ENCODE assay signal across 14 cellular contexts in the genomic region with DNA sequence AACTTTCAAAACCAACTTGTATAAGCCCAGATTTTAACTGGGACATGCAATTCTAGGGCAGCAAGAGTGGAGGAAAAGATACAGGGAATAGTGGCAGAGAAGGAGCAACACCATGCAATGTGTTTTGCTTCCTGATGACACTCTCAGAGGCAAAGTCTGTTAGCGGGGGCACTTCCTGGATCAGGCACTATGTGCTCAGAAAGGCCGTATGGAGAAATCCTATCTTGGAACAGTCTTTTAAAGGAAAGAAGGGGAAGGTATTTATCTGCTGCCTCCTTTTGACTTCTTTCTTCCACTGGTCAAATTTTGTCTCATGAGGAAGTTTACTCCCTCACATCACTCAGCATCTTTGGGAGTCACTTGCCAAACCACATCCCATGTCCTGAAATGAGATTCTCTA.
DNase-seq lines count a peak whose midpoint lies in the region; ATAC-seq and TF ChIP-seq lines count a peak whose summit lies in the region.
"Had no signal": no experiment of that assay in that cellular context is flagged by ENCODE, and none has a peak within 500 bp of the region (broad histone marks: within the 10 kb centered on the region; RNA-seq: fewer than 3 reads in every experiment).

No MANE protein-coding gene starts in this region.

- H3K9ac ChIP-seq in DND-41 (ENCODE audit: low read depth, low read length) = no peak overlapping the region
- no peak overlapping the region for H3K9ac ChIP-seq in OCI-LY3 (ENCODE audit: low read length)
- H3K9ac ChIP-seq in fibroblast of lung (ENCODE audit: insufficient read depth, low read length) = no peak overlapping the region

- no peak overlapping the region for H3K27ac ChIP-seq in DND-41 (ENCODE audit: low read length)
- H3K27ac ChIP-seq in OCI-LY3 (ENCODE audit: low read length) = peak overlapping the region; percentile 43; the same call in 1 of the 2 replicates
- H3K27ac ChIP-seq in fibroblast of lung (ENCODE audit: insufficient read depth, low read length) = no peak overlapping the region
- H3K27ac ChIP-seq: foreskin keratinocyte, SK-N-MC had no signal

- H3K9me3 Mint-ChIP-seq in T-cell = no peaks in the 10 kb centered on the region
- H3K9me3 Mint-ChIP-seq: CD4-positive, alpha-beta memory T cell had no signal

- H2AFZ ChIP-seq in DND-41 (ENCODE audit: low read depth, low read length) = no peak overlapping the region
- H2AFZ ChIP-seq in OCI-LY3 (ENCODE audit: low read depth, low read length) = peak overlapping the region; percentile 10; the same call in 1 of the 2 replicates
- H2AFZ ChIP-seq in fibroblast of lung (ENCODE audit: low read length) = no peak overlapping the region

- no peak for TF ChIP-seq CTCF in DND-41 (IDR thresholded peaks at IDR 0.05; ENCODE audit: borderline replicate concordance, extremely low read depth, low read length, poor library complexity, severe bottlenecking)
- no peak for TF ChIP-seq CTCF in OCI-LY3 (IDR thresholded peaks at IDR 0.05; ENCODE audit: low read depth, low read length)
- TF ChIP-seq CTCF in fibroblast of lung (conservative IDR thresholded peaks at IDR 0.05 in 1 of 2, IDR thresholded peaks at IDR 0.05 in 1 of 2; ENCODE audit: low read depth in 1 of 2, low read length in 2 of 2) = no peak

- H3K4me3 Mint-ChIP-seq in T-cell = no peak overlapping the region
- H3K4me3 Mint-ChIP-seq: CD4-positive, alpha-beta memory T cell had no signal

- no peaks in the 10 kb centered on the region for H4K20me1 ChIP-seq in DND-41 (ENCODE audit: insufficient read depth, low read length)
- H4K20me1 ChIP-seq in OCI-LY3 (ENCODE audit: insufficient read depth, low read length) = no peaks in the 10 kb centered on the region
- no peaks in the 10 kb centered on the region for H4K20me1 ChIP-seq in fibroblast of lung (ENCODE audit: control insufficient read depth, extremely low read depth, insufficient read depth, low read length)

- no peak overlapping the region for H3K4me3 ChIP-seq in DND-41 (ENCODE audit: low read depth in 1 of 2, low read length in 2 of 2)
- H3K4me3 ChIP-seq in OCI-LY3 (ENCODE audit: low read length) = no peak overlapping the region
- no peak overlapping the region for H3K4me3 ChIP-seq in fibroblast of lung (replicated peaks in 1 of 4; ENCODE audit: control extremely low read depth in 1 of 4, insufficient read depth in 1 of 4, low read depth in 3 of 4, low read length in 4 of 4)
- H3K4me3 ChIP-seq: SK-N-MC had no signal

- peaks cover 0 to 1% (median 0%) of the 10 kb centered on the region in 3 donors for H3K4me1 Mint-ChIP-seq in T-cell

- no peaks in the 10 kb centered on the region for H3K36me3 Mint-ChIP-seq in T-cell
- H3K36me3 Mint-ChIP-seq: CD4-positive, alpha-beta memory T cell had no signal

- peaks cover 10% of the 10 kb centered on the region for H3K4me1 ChIP-seq in DND-41 (ENCODE audit: insufficient read depth, low read length)
- peaks cover 35% of the 10 kb centered on the region for H3K4me1 ChIP-seq in OCI-LY3 (ENCODE audit: low read length)
- peaks cover 3% of the 10 kb centered on the region for H3K4me1 ChIP-seq in fibroblast of lung (ENCODE audit: control insufficient read depth, extremely low read depth, insufficient read depth, low read length)
- H3K4me1 ChIP-seq: foreskin keratinocyte had no signal

- ATAC-seq in DND-41 (ENCODE audit: insufficient read depth, low read depth) (0 out of 3 replicates have a peak, but pooled peaks have one; percentile 24), HG03196 (IDR thresholded peaks at IDR 0.05; ENCODE audit: unreplicated experiment) (no peak), T-cell (replicated peaks in 1 of 4) (no peak), GM21825 (IDR thresholded peaks at IDR 0.05; ENCODE audit: unreplicated experiment) (no peak)
- ATAC-seq: foreskin keratinocyte had no signal

- H3K4me2 ChIP-seq in DND-41 (ENCODE audit: insufficient read depth, low read length) (no peak overlapping the region), OCI-LY3 (ENCODE audit: low read length) (peak overlapping the region; percentile 48), fibroblast of lung (ENCODE audit: extremely low read depth, insufficient read depth, low read length) (no peak overlapping the region)

- peaks cover 0 to 10% of the 10 kb centered on the region in 2 donors for H3K27me3 Mint-ChIP-seq in T-cell

- no peaks in the 10 kb centered on the region for H3K79me2 ChIP-seq in DND-41 (ENCODE audit: insufficient read depth, low read length)
- no peaks in the 10 kb centered on the region for H3K79me2 ChIP-seq in OCI-LY3 (ENCODE audit: low read length)
- no peaks in the 10 kb centered on the region for H3K79me2 ChIP-seq in fibroblast of lung (ENCODE audit: control insufficient read depth, insufficient read depth, low read length)

- H3K27ac Mint-ChIP-seq in T-cell = no peak overlapping the region
- H3K27ac Mint-ChIP-seq: CD4-positive, alpha-beta memory T cell had no signal

- no peaks in the 10 kb centered on the region for H3K9me3 ChIP-seq in DND-41 (ENCODE audit: insufficient read depth, low read length, severe bottlenecking)
- no peaks in the 10 kb centered on the region for H3K9me3 ChIP-seq in OCI-LY3 (ENCODE audit: insufficient read depth, low read length)
- H3K9me3 ChIP-seq in fibroblast of lung (ENCODE audit: control insufficient read depth, insufficient read depth, low read depth, low read length) = no peaks in the 10 kb centered on the region

- POLR2A ChIA-PET in T-cell (lab: Charles Lee) = interaction anchor here in 1 of 2 donors (0.6 kb wide), 1 partner anchor 311 kb away, joined by 6 read pairs; no protein-coding TSS in a partner anchor

- H3K36me3 ChIP-seq in DND-41 (ENCODE audit: insufficient read depth, low read length) = no peaks in the 10 kb centered on the region
- H3K36me3 ChIP-seq in OCI-LY3 (replicated peaks; ENCODE audit: low read depth, low read length) = no peaks in the 10 kb centered on the region
- no peaks in the 10 kb centered on the region for H3K36me3 ChIP-seq in fibroblast of lung (ENCODE audit: control insufficient read depth, insufficient read depth, low read length)

- no peak for DNase-seq in DND-41
- peak; percentile 25 to 28 for DNase-seq in fibroblast of lung (ENCODE audit: low read depth in 2 of 2)
- peak; percentile 53 for DNase-seq in pons (ENCODE audit: low spot score)
- no peak for DNase-seq in T-cell
- no peak for DNase-seq in NCI-H2196 treated with DMSO at 0.1 percent for 48 hours (lab: John Stamatoyannopoulos, UW; ENCODE audit: unreplicated experiment)
- DNase-seq: activated CD4-positive, CD25-positive, alpha-beta regulatory T cell; CD4-positive, alpha-beta memory T cell; dermis blood vessel endothelial cell; foreskin keratinocyte; stimulated activated naive CD4-positive, alpha-beta T cell had no signal

- CTCF ChIA-PET in T-cell (lab: Charles Lee) = no interaction called here

- H3K27me3 ChIP-seq in DND-41 (ENCODE audit: insufficient read depth, low read length, poor library complexity) = no peaks in the 10 kb centered on the region
- peaks cover 7% of the 10 kb centered on the region; the same call in 1 of the 2 replicates for H3K27me3 ChIP-seq in OCI-LY3 (ENCODE audit: low read depth, low read length)
- no peaks in the 10 kb centered on the region for H3K27me3 ChIP-seq in fibroblast of lung (ENCODE audit: control insufficient read depth, insufficient read depth, low read length)

Comparison
In these comparisons a context has a peak if more than half of its experiments do, and no peak if none do; other contexts are left out.
1. DNase-seq: peak in fibroblast of lung (2 of 2) and pons (single experiment); none in DND-41 (single experiment), T-cell (0 of 34) and NCI-H2196 treated with DMSO at 0.1 percent for 48 hours (single experiment).